22 cellular contexts compared by ENCODE assay signal in genomic region chr5:153211052-153211451, GRCh38.
"Had no signal": no experiment of that assay in that cellular context is flagged by ENCODE, and none has a peak within 500 bp of the region (broad histone marks: within the 10 kb centered on the region; RNA-seq: fewer than 3 reads in every experiment).

No MANE protein-coding gene starts in this region.

- H3K27me3 ChIP-seq: adrenal gland, ascending aorta, brain microvascular endothelial cell, foreskin keratinocyte, sigmoid colon, transverse colon, uterus had no signal

- H3K9me3 ChIP-seq: adrenal gland, ascending aorta, lower lobe of right lung, sigmoid colon, transverse colon, uterus had no signal

- H3K27me3 Mint-ChIP-seq: activated naive CD8-positive, alpha-beta T cell; activated T-cell treated with anti-CD3 and anti-CD28 coated beads, Interleukin-2, amount 50 U/mL, for 24 hours; activated T-helper 17 cell treated with anti-CD3 and anti-CD28 coated beads, Interleukin-2, amount 50 U/mL, for 72 hours; naive B cell; stimulated activated memory B cell treated with anti-CD40 and anti-IgM and Interleukin-4, amounts not matched to agents 10 μg/mL and 1 μg/mL and 100 μg/mL, for 72 hours had no signal

- H3K36me3 ChIP-seq: adrenal gland, ascending aorta, brain microvascular endothelial cell, lower lobe of right lung, sigmoid colon, transverse colon, uterus had no signal

- H3K4me1 ChIP-seq: adrenal gland, ascending aorta, foreskin keratinocyte, lower lobe of right lung, sigmoid colon, transverse colon, uterus had no signal

- H3K4me3 Mint-ChIP-seq: activated naive CD8-positive, alpha-beta T cell; activated T-cell treated with anti-CD3 and anti-CD28 coated beads, Interleukin-2, amount 50 U/mL, for 24 hours; activated T-helper 17 cell treated with anti-CD3 and anti-CD28 coated beads, Interleukin-2, amount 50 U/mL, for 72 hours; naive B cell; neural crest cell; stimulated activated memory B cell treated with anti-CD40 and anti-IgM and Interleukin-4, amounts not matched to agents 10 μg/mL and 1 μg/mL and 100 μg/mL, for 72 hours had no signal

- H3K4me3 ChIP-seq: adrenal gland, ascending aorta, lower lobe of right lung, sigmoid colon, smooth muscle cell, transverse colon, uterus had no signal

- H3K36me3 Mint-ChIP-seq: activated naive CD8-positive, alpha-beta T cell; stimulated activated memory B cell treated with anti-CD40 and anti-IgM and Interleukin-4, amounts not matched to agents 10 μg/mL and 1 μg/mL and 100 μg/mL, for 72 hours had no signal

- H3K4me1 Mint-ChIP-seq: activated T-helper 17 cell treated with anti-CD3 and anti-CD28 coated beads, Interleukin-2, amount 50 U/mL, for 72 hours; naive B cell; stimulated activated memory B cell treated with anti-CD40 and anti-IgM and Interleukin-4, amounts not matched to agents 10 μg/mL and 1 μg/mL and 100 μg/mL, for 72 hours had no signal

- H3K27ac Mint-ChIP-seq: activated naive CD8-positive, alpha-beta T cell; activated T-cell treated with anti-CD3 and anti-CD28 coated beads, Interleukin-2, amount 50 U/mL, for 24 hours; activated T-helper 17 cell treated with anti-CD3 and anti-CD28 coated beads, Interleukin-2, amount 50 U/mL, for 72 hours; naive B cell; stimulated activated memory B cell treated with anti-CD40 and anti-IgM and Interleukin-4, amounts not matched to agents 10 μg/mL and 1 μg/mL and 100 μg/mL, for 72 hours had no signal

- H3K4me2 ChIP-seq: smooth muscle cell had no signal

- DNase-seq: activated CD8-positive, alpha-beta memory T cell treated with anti-CD3 and anti-CD28 coated beads, Interleukin-2, amount 50 U/mL, for 4 hours; activated T-cell treated with anti-CD3 and anti-CD28 coated beads, Interleukin-2, amount 50 U/mL, for 24 hours; adrenal gland; brain microvascular endothelial cell; caudate nucleus; dermis blood vessel endothelial cell; effector memory CD4-positive, alpha-beta T cell; foreskin keratinocyte; kidney; lower lobe of right lung; mesendoderm; naive B cell; sigmoid colon; stimulated activated CD4-positive, alpha-beta T cell treated with anti-CD3 and anti-CD28 coated beads, Interleukin-15, amount 100 ng/mL, for 24 hours; transverse colon; uterus had no signal

- ATAC-seq: activated T-helper 17 cell treated with anti-CD3 and anti-CD28 coated beads, Interleukin-2, amount 50 U/mL, for 72 hours; foreskin keratinocyte; lower lobe of right lung; stimulated activated memory B cell treated with anti-CD40 and anti-IgM and Interleukin-4, amounts not matched to agents 10 μg/mL and 1 μg/mL and 100 μg/mL, for 72 hours had no signal

- H3K27ac ChIP-seq: adrenal gland, ascending aorta, brain microvascular endothelial cell, foreskin keratinocyte, lower lobe of right lung, sigmoid colon, transverse colon, uterus had no signal
